In genomic region chr9:3868012-3868411, GRCh38 we compare ENCODE assay signal across 13 cellular contexts.
DNase-seq lines count a peak whose midpoint lies in the region; ATAC-seq and TF ChIP-seq lines count a peak whose summit lies in the region.
"Had no signal": no experiment of that assay in that cellular context is flagged by ENCODE, and none has a peak within 500 bp of the region (broad histone marks: within the 10 kb centered on the region; RNA-seq: fewer than 3 reads in every experiment).

No MANE protein-coding gene starts in this region.

- no peak for DNase-seq in activated naive CD8-positive, alpha-beta T cell treated with anti-CD3 and anti-CD28 coated beads, Interleukin-2, amount 50 U/mL, for 24 hours
- DNase-seq in activated naive CD8-positive, alpha-beta T cell treated with anti-CD3 and anti-CD28 coated beads for 36 hours, result no peak
- DNase-seq in stimulated activated effector memory CD8-positive, alpha-beta T cell treated with anti-CD3 and anti-CD28 coated beads, Interleukin-12 subunit alpha, Interleukin-12 subunit beta, amount 100 ng/mL, for 72 hours (ENCODE audit: low spot score in 2 of 2), result no peak
- DNase-seq in Kasumi-1 (lab: John Stamatoyannopoulos, UW) (no peak), esophagus squamous epithelium (lab: John Stamatoyannopoulos, UW) (no peak), NCI-H2171 treated with DMSO at 0.1 percent for 48 hours (lab: John Stamatoyannopoulos, UW) (no peak)
- DNase-seq: activated CD8-positive, alpha-beta memory T cell treated with anti-CD3 and anti-CD28 coated beads, Interleukin-2, amount 50 U/mL, for 4 hours; body of pancreas; DND-41; tibial artery had no signal

- no peaks in the 10 kb centered on the region for H3K36me3 Mint-ChIP-seq in activated naive CD8-positive, alpha-beta T cell treated with anti-CD3 and anti-CD28 coated beads, Interleukin-2, amount 50 U/mL, for 24 hours (ENCODE audit: low read depth)
- peaks cover 5% of the 10 kb centered on the region for H3K36me3 Mint-ChIP-seq in activated naive CD8-positive, alpha-beta T cell treated with anti-CD3 and anti-CD28 coated beads for 36 hours
- no peaks in the 10 kb centered on the region for H3K36me3 Mint-ChIP-seq in stimulated activated effector memory CD8-positive, alpha-beta T cell treated with anti-CD3 and anti-CD28 coated beads, Interleukin-12 subunit alpha, Interleukin-12 subunit beta, amount 100 ng/mL, for 72 hours

- no peak for TF ChIP-seq CTCF in esophagus squamous epithelium (IDR thresholded peaks at IDR 0.05)

- H3K27me3 ChIP-seq in esophagus squamous epithelium, result no peaks in the 10 kb centered on the region
- H3K27me3 ChIP-seq: body of pancreas, tibial artery had no signal

- WGBS in esophagus squamous epithelium, 2 donors, result 37 to 47% methylated on average over 3 of the region's 3 CpGs

- H3K4me3 ChIP-seq in esophagus squamous epithelium, result no peak overlapping the region
- H3K4me3 ChIP-seq: body of pancreas, tibial artery had no signal

- peaks cover 5% of the 10 kb centered on the region for H3K4me1 Mint-ChIP-seq in activated naive CD8-positive, alpha-beta T cell treated with anti-CD3 and anti-CD28 coated beads, Interleukin-2, amount 50 U/mL, for 24 hours
- no peaks in the 10 kb centered on the region for H3K4me1 Mint-ChIP-seq in activated naive CD8-positive, alpha-beta T cell treated with anti-CD3 and anti-CD28 coated beads for 36 hours
- H3K4me1 Mint-ChIP-seq in stimulated activated effector memory CD8-positive, alpha-beta T cell treated with anti-CD3 and anti-CD28 coated beads, Interleukin-12 subunit alpha, Interleukin-12 subunit beta, amount 100 ng/mL, for 72 hours, result peaks cover 7% of the 10 kb centered on the region

- H3K9me3 Mint-ChIP-seq in activated naive CD8-positive, alpha-beta T cell treated with anti-CD3 and anti-CD28 coated beads, Interleukin-2, amount 50 U/mL, for 24 hours, result peaks cover 4% of the 10 kb centered on the region
- H3K9me3 Mint-ChIP-seq in activated naive CD8-positive, alpha-beta T cell treated with anti-CD3 and anti-CD28 coated beads for 36 hours, result no peaks in the 10 kb centered on the region
- peaks cover 2% of the 10 kb centered on the region for H3K9me3 Mint-ChIP-seq in stimulated activated effector memory CD8-positive, alpha-beta T cell treated with anti-CD3 and anti-CD28 coated beads, Interleukin-12 subunit alpha, Interleukin-12 subunit beta, amount 100 ng/mL, for 72 hours

- H3K9me3 ChIP-seq in esophagus squamous epithelium, result no peaks in the 10 kb centered on the region
- H3K9me3 ChIP-seq: body of pancreas, tibial artery had no signal

- intact Hi-C loops in esophagus squamous epithelium (cut with DNase I), result no loop called here

- H3K4me1 ChIP-seq in esophagus squamous epithelium, result peaks cover 0 to 10% (median 0%) of the 10 kb centered on the region in 3 donors
- H3K4me1 ChIP-seq: body of pancreas had no signal

- H3K27me3 Mint-ChIP-seq in activated naive CD8-positive, alpha-beta T cell treated with anti-CD3 and anti-CD28 coated beads, Interleukin-2, amount 50 U/mL, for 24 hours, result peaks cover 2% of the 10 kb centered on the region
- no peaks in the 10 kb centered on the region for H3K27me3 Mint-ChIP-seq in activated naive CD8-positive, alpha-beta T cell treated with anti-CD3 and anti-CD28 coated beads for 36 hours

- no peak overlapping the region for H3K27ac ChIP-seq in esophagus squamous epithelium
- H3K27ac ChIP-seq: body of pancreas, KMS-11, tibial artery had no signal

- no peak overlapping the region for H3K27ac Mint-ChIP-seq in activated naive CD8-positive, alpha-beta T cell treated with anti-CD3 and anti-CD28 coated beads, Interleukin-2, amount 50 U/mL, for 24 hours
- no peak overlapping the region for H3K27ac Mint-ChIP-seq in activated naive CD8-positive, alpha-beta T cell treated with anti-CD3 and anti-CD28 coated beads for 36 hours
- no peak overlapping the region for H3K27ac Mint-ChIP-seq in stimulated activated effector memory CD8-positive, alpha-beta T cell treated with anti-CD3 and anti-CD28 coated beads, Interleukin-12 subunit alpha, Interleukin-12 subunit beta, amount 100 ng/mL, for 72 hours

- H3K36me3 ChIP-seq in esophagus squamous epithelium, result no peaks in the 10 kb centered on the region
- H3K36me3 ChIP-seq: tibial artery had no signal

- TF ChIP-seq POLR2A in esophagus squamous epithelium (IDR thresholded peaks at IDR 0.05), result no peak

- H3K4me3 Mint-ChIP-seq in activated naive CD8-positive, alpha-beta T cell treated with anti-CD3 and anti-CD28 coated beads, Interleukin-2, amount 50 U/mL, for 24 hours, result no peak overlapping the region
- H3K4me3 Mint-ChIP-seq in activated naive CD8-positive, alpha-beta T cell treated with anti-CD3 and anti-CD28 coated beads for 36 hours, result no peak overlapping the region
- no peak overlapping the region for H3K4me3 Mint-ChIP-seq in stimulated activated effector memory CD8-positive, alpha-beta T cell treated with anti-CD3 and anti-CD28 coated beads, Interleukin-12 subunit alpha, Interleukin-12 subunit beta, amount 100 ng/mL, for 72 hours

- ATAC-seq in activated naive CD8-positive, alpha-beta T cell treated with anti-CD3 and anti-CD28 coated beads, Interleukin-2, amount 50 U/mL, for 24 hours, result peak; percentile 79
- ATAC-seq in GM21717 (IDR thresholded peaks at IDR 0.05; ENCODE audit: unreplicated experiment) (peak; percentile 84), HG03439 (IDR thresholded peaks at IDR 0.05; ENCODE audit: unreplicated experiment) (peak; percentile 89)
- peak; percentile 91 for ATAC-seq in stimulated activated effector memory CD8-positive, alpha-beta T cell treated with anti-CD3 and anti-CD28 coated beads, Interleukin-12 subunit alpha, Interleukin-12 subunit beta, amount 100 ng/mL, for 72 hours
- ATAC-seq: body of pancreas had no signal
